Comparison of ENCODE assay signal across 8 cellular contexts in genomic region chr19:53328967-53329366, GRCh38. TPM values are rescaled to one million over a fixed set of nuclear protein-coding genes. Genes with fewer than 3 reads are reported as not detected.
A peak's percentile ranks its signal among the peaks of the same experiment; 100 is the strongest.
DNase-seq lines count a peak whose midpoint lies in the region; ATAC-seq and TF ChIP-seq lines count a peak whose summit lies in the region.
"Had no signal": no experiment of that assay in that cellular context is flagged by ENCODE, and none has a peak within 500 bp of the region (broad histone marks: within the 10 kb centered on the region; RNA-seq: fewer than 3 reads in every experiment).

No MANE protein-coding gene starts in this region.

- H3K4me3 Mint-ChIP-seq in T-cell, result peak overlapping the region; percentile 61 to 69 (median 66)
- H3K4me3 Mint-ChIP-seq: neural progenitor cell had no signal

- peaks cover 10 to 35% (median 28%) of the 10 kb centered on the region in 3 donors for H3K9me3 Mint-ChIP-seq in T-cell

- peak; percentile 22 for DNase-seq in ELF-1 (ENCODE audit: low read depth, low spot score)
- DNase-seq in T-cell, result peak in 5 of 34 experiments; percentile 3 to 13 (median 5)
- DNase-seq in fibroblast of the aortic adventitia (ENCODE audit: low read depth), result peak; percentile 47
- DNase-seq in posterior vena cava (ENCODE audit: low spot score), result peak; percentile 90
- DNase-seq in MV-4-11 (lab: John Stamatoyannopoulos, UW), result no peak

- H3K27me3 Mint-ChIP-seq in T-cell, result peaks cover 26 to 31% of the 10 kb centered on the region in 2 donors

- H3K27ac Mint-ChIP-seq in T-cell, result no peak overlapping the region
- H3K27ac Mint-ChIP-seq: neural progenitor cell had no signal

- POLR2A ChIA-PET in T-cell (lab: Charles Lee), result no interaction called here

- peaks cover 14% of the 10 kb centered on the region for H3K36me3 Mint-ChIP-seq in T-cell

- CTCF ChIA-PET in T-cell (lab: Charles Lee), result no interaction called here

- no peak for TF ChIP-seq CTCF in fibroblast of the aortic adventitia (IDR thresholded peaks at IDR 0.05; ENCODE audit: insufficient read depth, low read length)

- H3K4me3 ChIP-seq in fibroblast of the aortic adventitia (ENCODE audit: low read depth, low read length), result no peak overlapping the region
- H3K4me3 ChIP-seq: neural progenitor cell had no signal

- H3K4me1 Mint-ChIP-seq in T-cell, result peaks cover 6 to 21% (median 10%) of the 10 kb centered on the region in 3 donors
- H3K4me1 Mint-ChIP-seq: neural progenitor cell had no signal

- ATAC-seq in T-cell (replicated peaks in 1 of 4) (no peak), GM18861 (IDR thresholded peaks at IDR 0.05; ENCODE audit: unreplicated experiment) (no peak), GM18505 (IDR thresholded peaks at IDR 0.05; ENCODE audit: unreplicated experiment) (no peak)

- TF ChIP-seq POLR2A in GM18505 (IDR thresholded peaks at IDR 0.05; ENCODE audit: borderline replicate concordance, extremely low read depth, insufficient read depth, insufficient read length), result no peak

- intact Hi-C loops in posterior vena cava (cut with DNase I), result no loop called here

RNA-seq across cellular contexts. Expression of gene ZNF845, which starts 4.6 kb away (rescaled TPM):
- total RNA-seq in T-cell (10 to 100 TPM in 3 of 5 donors, 1 to 10 TPM in 2; 7.4 to 14.7 (median 14.4) TPM), fibroblast of the aortic adventitia (ENCODE audit: low replicate concordance) (5.6 and 10.2 TPM in 2 replicates), posterior vena cava (1 to 10 TPM; 6.6 to 6.7 TPM)

RNA-seq across cellular contexts. Expression of gene ZNF525, which starts 36.5 kb away (rescaled TPM):
- total RNA-seq in T-cell, result 10 to 100 TPM; 20.1 to 27.0 (median 26.1) TPM
- 3.9 and 5.5 TPM in 2 replicates for total RNA-seq in fibroblast of the aortic adventitia (ENCODE audit: low replicate concordance)
- 10 to 100 TPM; 10.7 to 13.5 TPM for total RNA-seq in posterior vena cava
